Comparison of ENCODE assay signal across 8 cellular contexts in the genomic region with DNA sequence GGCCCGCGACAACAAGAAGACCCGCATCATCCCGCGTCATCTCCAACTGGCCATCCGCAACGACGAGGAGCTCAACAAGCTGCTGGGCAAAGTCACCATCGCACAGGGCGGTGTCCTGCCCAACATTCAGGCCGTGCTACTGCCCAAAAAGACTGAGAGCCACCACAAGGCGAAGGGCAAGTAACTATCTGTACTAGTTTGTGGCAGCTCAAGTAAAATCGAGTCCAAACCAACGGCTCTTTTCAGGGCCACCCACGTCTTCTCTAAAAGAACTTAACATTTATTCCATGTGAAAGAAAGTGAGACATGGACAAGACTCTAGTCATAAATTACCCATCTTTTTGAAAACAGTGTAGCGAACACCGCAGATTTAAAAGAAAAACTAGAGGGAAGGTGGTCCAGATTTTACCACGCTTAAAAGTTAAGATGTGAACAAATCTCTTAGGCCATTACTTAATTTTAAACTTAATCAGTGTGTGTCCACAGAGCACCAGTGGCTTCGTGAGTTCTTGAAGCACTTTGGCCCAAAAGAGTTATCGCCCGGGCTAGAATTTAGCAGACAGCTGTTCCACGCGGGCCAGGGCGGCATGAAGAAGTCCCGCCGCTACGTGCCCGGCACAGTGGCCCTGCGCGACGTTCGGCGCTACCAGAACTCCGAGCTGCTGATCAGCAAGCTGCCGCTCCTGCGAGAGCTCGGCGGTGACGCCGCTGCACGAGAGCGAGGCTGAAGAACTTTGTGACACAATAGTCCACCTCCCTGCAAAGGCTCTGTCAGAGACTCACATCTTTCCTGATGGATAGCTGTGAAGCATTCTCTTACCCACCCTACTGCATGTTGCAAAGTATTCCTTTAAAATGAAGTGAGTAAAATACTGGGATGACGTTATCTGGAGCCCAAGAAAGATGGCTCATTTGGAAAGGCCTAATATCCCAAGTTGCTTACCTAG.
DNase-seq lines count a peak whose midpoint lies in the region; ATAC-seq and TF ChIP-seq lines count a peak whose summit lies in the region.

No MANE protein-coding gene starts in this region.

- H3K27me3 ChIP-seq in naive thymus-derived CD4-positive, alpha-beta T cell (ENCODE audit: control insufficient read depth in 2 of 2, insufficient read depth in 2 of 2, low read length in 2 of 2) = no peaks in the 10 kb centered on the region
- H3K27me3 ChIP-seq in tibial artery = no peaks in the 10 kb centered on the region

- H3K27ac Mint-ChIP-seq in activated CD8-positive, alpha-beta memory T cell treated with anti-CD3 and anti-CD28 coated beads, Interleukin-2, amount 10 ng/mL, durations not matched to agents 7 days and 5 days = no peak overlapping the region
- H3K27ac Mint-ChIP-seq in naive thymus-derived CD4-positive, alpha-beta T cell = no peak overlapping the region

- H3K27ac ChIP-seq in naive thymus-derived CD4-positive, alpha-beta T cell (ENCODE audit: low read depth, low read length) = peak overlapping the region; percentile 81
- peak overlapping the region; percentile 81 to 84 for H3K27ac ChIP-seq in tibial artery

- H3K9me3 Mint-ChIP-seq in activated CD8-positive, alpha-beta memory T cell treated with anti-CD3 and anti-CD28 coated beads, Interleukin-2, amount 10 ng/mL, durations not matched to agents 7 days and 5 days (ENCODE audit: low read depth) = no peaks in the 10 kb centered on the region
- H3K9me3 Mint-ChIP-seq in naive thymus-derived CD4-positive, alpha-beta T cell = no peaks in the 10 kb centered on the region

- no peak overlapping the region for H3K4me3 Mint-ChIP-seq in activated CD8-positive, alpha-beta memory T cell treated with anti-CD3 and anti-CD28 coated beads, Interleukin-2, amount 10 ng/mL, durations not matched to agents 7 days and 5 days
- no peak overlapping the region for H3K4me3 Mint-ChIP-seq in naive thymus-derived CD4-positive, alpha-beta T cell

- ATAC-seq in HG02642 (IDR thresholded peaks at IDR 0.05; ENCODE audit: poor library complexity, unreplicated experiment) (peak; percentile 4), GM18517 (IDR thresholded peaks at IDR 0.05; ENCODE audit: unreplicated experiment) (no peak)
- ATAC-seq in activated CD8-positive, alpha-beta memory T cell treated with anti-CD3 and anti-CD28 coated beads, Interleukin-2, amount 10 ng/mL, durations not matched to agents 7 days and 5 days = peak; percentile 16
- ATAC-seq in naive thymus-derived CD4-positive, alpha-beta T cell = peak; percentile 24

- no peaks in the 10 kb centered on the region for H3K9me3 ChIP-seq in naive thymus-derived CD4-positive, alpha-beta T cell (ENCODE audit: control insufficient read depth in 2 of 3, low read length in 3 of 3)
- no peaks in the 10 kb centered on the region for H3K9me3 ChIP-seq in tibial artery

- CTCF ChIA-PET in activated CD8-positive, alpha-beta memory T cell treated with anti-CD3 and anti-CD28 coated beads, Interleukin-2, amount 10 ng/mL, durations not matched to agents 7 days and 5 days (lab: Charles Lee) = interaction anchor here (0.6 to 5.8 kb wide), 5 partner anchors 12 to 773 kb away, joined by 3 to 42 read pairs (median 3); a partner anchor contains a TSS
- CTCF ChIA-PET in naive thymus-derived CD4-positive, alpha-beta T cell (lab: Charles Lee) = interaction anchor here (0.6 to 5.6 kb wide), 5 partner anchors 12 to 812 kb away, joined by 4 to 45 read pairs (median 6); a partner anchor contains a TSS

- intact Hi-C loops in naive thymus-derived CD4-positive, alpha-beta T cell (cut with micrococcal nuclease) = loop anchor here (1.0 to 10.0 kb wide), 18 partner anchors 8 to 1731 kb away; a partner anchor contains a TSS
- intact Hi-C loops in tibial artery (cut with DNase I; ENCODE audit: low total_unique reads) = loop anchor here (2.0 to 10.0 kb wide), 2 partner anchors 345 to 1079 kb away; a partner anchor contains a TSS

- peak overlapping the region; percentile 61 for H3K4me3 ChIP-seq in epithelial cell of proximal tubule (ENCODE audit: low read depth, low read length)
- H3K4me3 ChIP-seq in naive thymus-derived CD4-positive, alpha-beta T cell (ENCODE audit: low read length) = peak overlapping the region; percentile 90
- H3K4me3 ChIP-seq in tibial artery = peak overlapping the region; percentile 58 to 63

- POLR2A ChIA-PET in naive thymus-derived CD4-positive, alpha-beta T cell (lab: Charles Lee) = interaction anchor here (0.6 to 10.5 kb wide), 64 partner anchors 9 to 1812 kb away, joined by 3 to 795 read pairs (median 5); a partner anchor contains a TSS

- no peak for TF ChIP-seq CTCF in epithelial cell of proximal tubule (conservative IDR thresholded peaks at IDR 0.05; ENCODE audit: low read depth, low read length)
- no peak for TF ChIP-seq CTCF in tibial artery (IDR thresholded peaks at IDR 0.05)

- H3K4me1 ChIP-seq in naive thymus-derived CD4-positive, alpha-beta T cell (ENCODE audit: control insufficient read depth in 2 of 2, insufficient read depth in 2 of 2, low read length in 2 of 2) = peaks cover 18 to 21% of the 10 kb centered on the region in 2 donors
- H3K4me1 ChIP-seq in tibial artery = peaks cover 0 to 14% (median 3%) of the 10 kb centered on the region in 4 donors

- H3K36me3 Mint-ChIP-seq in activated CD8-positive, alpha-beta memory T cell treated with anti-CD3 and anti-CD28 coated beads, Interleukin-2, amount 10 ng/mL, durations not matched to agents 7 days and 5 days = peaks cover 5% of the 10 kb centered on the region
- no peaks in the 10 kb centered on the region for H3K36me3 Mint-ChIP-seq in naive thymus-derived CD4-positive, alpha-beta T cell

- H3K27me3 Mint-ChIP-seq in activated CD8-positive, alpha-beta memory T cell treated with anti-CD3 and anti-CD28 coated beads, Interleukin-2, amount 10 ng/mL, durations not matched to agents 7 days and 5 days = no peaks in the 10 kb centered on the region
- H3K27me3 Mint-ChIP-seq in naive thymus-derived CD4-positive, alpha-beta T cell = no peaks in the 10 kb centered on the region

- H3K36me3 ChIP-seq in naive thymus-derived CD4-positive, alpha-beta T cell (ENCODE audit: control insufficient read depth in 2 of 3, insufficient read depth in 3 of 3, low read length in 3 of 3) = no peaks in the 10 kb centered on the region
- no peaks in the 10 kb centered on the region for H3K36me3 ChIP-seq in tibial artery

- peaks cover 47% of the 10 kb centered on the region for H3K4me1 Mint-ChIP-seq in activated CD8-positive, alpha-beta memory T cell treated with anti-CD3 and anti-CD28 coated beads, Interleukin-2, amount 10 ng/mL, durations not matched to agents 7 days and 5 days
- H3K4me1 Mint-ChIP-seq in naive thymus-derived CD4-positive, alpha-beta T cell = peaks cover 13 to 47% (median 29%) of the 10 kb centered on the region in 7 donors

- DNase-seq in Daoy (ENCODE audit: low read depth) (peak; percentile 80), NOMO-1 treated with DMSO at 0.1 percent for 48 hours (lab: John Stamatoyannopoulos, UW; ENCODE audit: unreplicated experiment) (peak; percentile 68), epithelial cell of proximal tubule (ENCODE audit: low read depth) (no peak), tibial artery (peak; percentile 38 to 86)
- peak; percentile 91 for DNase-seq in activated CD8-positive, alpha-beta memory T cell treated with anti-CD3 and anti-CD28 coated beads, Interleukin-2, amount 10 ng/mL, durations not matched to agents 7 days and 5 days
- DNase-seq in naive thymus-derived CD4-positive, alpha-beta T cell = peak; percentile 52 to 81 (median 74)
